In genomic region chr11:27468209-27468608, GRCh38 we compare ENCODE assay signal across 9 cellular contexts. TPM values are rescaled to one million over a fixed set of nuclear protein-coding genes. Genes with fewer than 3 reads are reported as not detected.
A peak's percentile ranks its signal among the peaks of the same experiment; 100 is the strongest.
DNase-seq lines count a peak whose midpoint lies in the region; ATAC-seq and TF ChIP-seq lines count a peak whose summit lies in the region.
"Had no signal": no experiment of that assay in that cellular context is flagged by ENCODE, and none has a peak within 500 bp of the region (broad histone marks: within the 10 kb centered on the region; RNA-seq: fewer than 3 reads in every experiment).

No MANE protein-coding gene starts in this region.

- TF ChIP-seq CTCF in WTC11 (IDR thresholded peaks at IDR 0.05), result no peak
- no peak for TF ChIP-seq CTCF in glutamatergic neuron (IDR thresholded peaks at IDR 0.05; ENCODE audit: partially characterized antibody, unreplicated experiment)
- no peak for TF ChIP-seq CTCF in stomach (IDR thresholded peaks at IDR 0.05)
- no peak for TF ChIP-seq CTCF in ascending aorta (IDR thresholded peaks at IDR 0.05)

- no peak for TF ChIP-seq POLR2A in stomach (IDR thresholded peaks at IDR 0.05)

- H3K4me3 Mint-ChIP-seq in WTC11 (peak overlapping the region; percentile 83; the same call in 1 of the 2 replicates), glutamatergic neuron (ENCODE audit: unreplicated experiment) (peak overlapping the region; percentile 93)
- H3K4me3 Mint-ChIP-seq: activated T-cell treated with anti-CD3 and anti-CD28 coated beads, Interleukin-2, amount 50 U/mL, for 24 hours had no signal

- H3K9me3 ChIP-seq in stomach (no peaks in the 10 kb centered on the region), ascending aorta (no peaks in the 10 kb centered on the region)

- no peak for TF ChIP-seq EP300 in stomach (IDR thresholded peaks at IDR 0.05)

- H3K9me3 Mint-ChIP-seq in WTC11, result no peaks in the 10 kb centered on the region
- peaks cover 5% of the 10 kb centered on the region for H3K9me3 Mint-ChIP-seq in glutamatergic neuron (ENCODE audit: unreplicated experiment)
- H3K9me3 Mint-ChIP-seq: activated T-cell treated with anti-CD3 and anti-CD28 coated beads, Interleukin-2, amount 50 U/mL, for 24 hours had no signal

- H3K4me1 Mint-ChIP-seq in WTC11 (peaks cover 65% of the 10 kb centered on the region), glutamatergic neuron (ENCODE audit: low read depth, unreplicated experiment) (peaks cover 40% of the 10 kb centered on the region)

- DNase-seq in HT1080 (ENCODE audit: low read depth) (peak; percentile 93), WTC11 (ENCODE audit: low spot score) (no peak), glutamatergic neuron (no peak), stomach (no peak), ascending aorta (ENCODE audit: low spot score in 2 of 2) (no peak), NCI-H2107 treated with DMSO at 0.1 percent for 48 hours (lab: John Stamatoyannopoulos, UW; ENCODE audit: unreplicated experiment) (no peak)
- DNase-seq in activated naive CD4-positive, alpha-beta T cell treated with Interleukin-2 at 50 U/mL for 16 hours, result no peak
- DNase-seq: activated T-cell treated with anti-CD3 and anti-CD28 coated beads, Interleukin-2, amount 50 U/mL, for 24 hours; islet precursor cell had no signal

- H3K4me1 ChIP-seq in stomach (peaks cover 26 to 82% (median 54%) of the 10 kb centered on the region in 4 donors), ascending aorta (peaks cover 0 to 28% of the 10 kb centered on the region in 2 donors)

- ATAC-seq in WTC11, result no peak

- intact Hi-C loops in stomach (cut with DNase I; ENCODE audit: low total_unique reads) (no loop called here), ascending aorta (cut with DNase I) (no loop called here)

- H3K27ac Mint-ChIP-seq in WTC11 (peak overlapping the region; percentile 73), glutamatergic neuron (ENCODE audit: unreplicated experiment) (no peak overlapping the region)
- H3K27ac Mint-ChIP-seq: activated T-cell treated with anti-CD3 and anti-CD28 coated beads, Interleukin-2, amount 50 U/mL, for 24 hours had no signal

- POLR2A ChIA-PET in WTC11 (lab: Charles Lee), result no interaction called here

- H3K27me3 Mint-ChIP-seq in WTC11 (ENCODE audit: low read depth) (no peaks in the 10 kb centered on the region), glutamatergic neuron (ENCODE audit: unreplicated experiment) (peaks cover 9% of the 10 kb centered on the region)

- peaks cover 7% of the 10 kb centered on the region for H3K36me3 Mint-ChIP-seq in WTC11
- no peaks in the 10 kb centered on the region for H3K36me3 Mint-ChIP-seq in glutamatergic neuron (ENCODE audit: unreplicated experiment)

- CTCF ChIA-PET in WTC11 (lab: Charles Lee), result no interaction called here

- H3K36me3 ChIP-seq in stomach, result no peaks in the 10 kb centered on the region
- no peaks in the 10 kb centered on the region for H3K36me3 ChIP-seq in ascending aorta

- H3K27me3 ChIP-seq in stomach (no peaks in the 10 kb centered on the region), ascending aorta (no peaks in the 10 kb centered on the region)

- H3K4me3 ChIP-seq in stomach, result peak overlapping the region in 1 of 4 donors; percentile 90
- H3K4me3 ChIP-seq in ascending aorta, result no peak overlapping the region

- H3K27ac ChIP-seq in stomach, result peak overlapping the region in 4 of 5 donors; percentile 59 to 87 (median 62)
- no peak overlapping the region for H3K27ac ChIP-seq in ascending aorta

TF ChIP-seq in WTC11, 78 proteins besides CTCF, POLR2A, EP300 and RAD21:
- no peak for TF ChIP-seq ZNF232 (CRISPR knock-in tag; IDR thresholded peaks at IDR 0.05)
- no peak for TF ChIP-seq ZNF263 (CRISPR knock-in tag; IDR thresholded peaks at IDR 0.05; ENCODE audit: low read depth)
- TF ChIP-seq RORB (CRISPR knock-in tag; IDR thresholded peaks at IDR 0.05), result no peak
- no peak for TF ChIP-seq ATF6 (CRISPR knock-in tag; IDR thresholded peaks at IDR 0.05)

RNA-seq across cellular contexts. Expression of gene LGR4, which starts 4.4 kb away (rescaled TPM):
- 6.6 and 9.0 TPM in 2 replicates for total RNA-seq in HT1080 (2014; rRNA removed; shearing (Covaris generic))
- polyA plus RNA-seq in HT1080 (2015; cell fraction: cytosol; rRNA removed), result 6.4 and 7.6 TPM in 2 replicates
- polyA plus RNA-seq in HT1080 (2015; cell fraction: nucleus; rRNA removed), result 14.6 and 15.0 TPM in 2 replicates
- total RNA-seq in WTC11 (2021) (47.8 to 53.8 TPM (median 51.1 TPM) in 3 replicates), glutamatergic neuron (ENCODE audit: unreplicated experiment) (87.1 TPM), stomach (100 to 1,000 TPM in 1 of 5 donors, 10 to 100 TPM in 4; 29.2 to 236 (median 57.9) TPM), ascending aorta (46.8 TPM)
- 1 to 10 TPM; 5.6 to 7.6 (median 6.6) TPM for polyA plus RNA-seq in stomach

RNA-seq across cellular contexts. Expression of gene LIN7C, which starts 38.4 kb away (rescaled TPM):
- total RNA-seq in HT1080 (2014; rRNA removed; shearing (Covaris generic)), result 30.5 and 38.2 TPM in 2 replicates
- polyA plus RNA-seq in HT1080 (2015; cell fraction: cytosol; rRNA removed), result 47.3 and 60.6 TPM in 2 replicates
- 39.4 and 39.5 TPM in 2 replicates for polyA plus RNA-seq in HT1080 (2015; cell fraction: nucleus; rRNA removed)
- 38.5 to 41.5 TPM (median 39.4 TPM) in 3 replicates for total RNA-seq in WTC11 (2021)
- total RNA-seq in glutamatergic neuron (ENCODE audit: unreplicated experiment), result 44.7 TPM
- 100 to 1,000 TPM in 1 of 5 donors, 10 to 100 TPM in 4; 12.7 to 106 (median 29.9) TPM for total RNA-seq in stomach
- polyA plus RNA-seq in stomach, result 1 to 10 TPM; 7.2 to 9.0 (median 7.8) TPM
- total RNA-seq in ascending aorta, result 15.1 TPM

Comparison
In these comparisons a context has a peak if more than half of its experiments do, and no peak if none do; other contexts are left out.
1. H3K27ac ChIP-seq: peak in stomach (4 of 5); none in ascending aorta (0 of 2).